In the genomic region with DNA sequence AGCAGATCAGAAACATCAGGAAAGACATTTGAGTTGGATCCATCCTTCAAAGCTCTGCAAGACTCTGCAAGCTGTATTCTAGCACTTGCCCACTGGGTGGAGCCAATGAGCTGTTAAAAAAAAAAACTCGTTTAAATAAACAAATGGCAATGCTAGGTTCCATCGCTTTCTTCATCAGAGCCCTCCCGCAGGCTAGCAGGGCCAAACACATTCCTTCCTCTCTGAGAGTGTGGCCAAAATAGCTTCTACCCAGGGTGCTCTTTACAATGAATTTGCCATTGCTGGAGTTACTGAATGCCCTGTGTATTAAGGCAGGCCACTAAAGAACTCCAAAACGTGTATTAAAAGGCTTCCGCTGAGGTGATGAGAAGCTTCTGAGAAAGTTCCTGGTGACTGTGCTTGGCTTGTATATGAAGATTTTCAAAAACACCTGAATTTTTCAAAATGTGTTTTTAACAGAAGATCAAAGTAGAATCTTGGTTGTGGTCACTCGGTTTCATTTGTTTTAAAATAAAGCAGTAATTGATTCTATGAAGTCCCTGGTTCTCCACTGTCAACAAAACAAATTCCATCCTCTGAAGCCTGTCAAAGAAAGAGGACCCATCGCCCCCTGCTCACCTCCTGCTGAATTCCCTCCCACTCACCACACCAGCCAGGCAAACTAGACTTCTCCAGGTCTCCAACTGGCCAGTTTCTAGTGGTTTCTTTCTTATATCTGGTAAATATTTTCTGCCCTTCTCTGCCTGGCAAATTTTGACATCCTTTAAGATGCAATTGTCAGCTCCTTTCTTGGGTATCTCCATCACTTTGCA, we compare ENCODE assay signal across 8 cellular contexts. TPM values are rescaled to one million over a fixed set of nuclear protein-coding genes. Genes with fewer than 3 reads are reported as not detected.
DNase-seq lines count a peak whose midpoint lies in the region; ATAC-seq and TF ChIP-seq lines count a peak whose summit lies in the region.

No MANE protein-coding gene starts in this region.

- POLR2A ChIA-PET in MCF 10A (lab: Yijun Ruan, JAX), result interaction anchor here (0.7 to 2.4 kb wide), 17 partner anchors 20 to 240 kb away, joined by 3 to 29 read pairs (median 4); partner anchors contain the start of genes C9orf72 and MOB3B

- H3K4me3 Mint-ChIP-seq in natural killer cell, result no peak overlapping the region
- H3K4me3 Mint-ChIP-seq in natural killer cell treated with Interleukin-12 subunit alpha and Interleukin-12 subunit beta and Interleukin-15 and Interleukin-18, amount 100 ng/mL, for 72 hours, result no peak overlapping the region
- no peak overlapping the region for H3K4me3 Mint-ChIP-seq in MCF 10A (ENCODE audit: unreplicated experiment)

- no TSS peak for BruUV-seq in MCF 10A (replicated peaks; lab: Mats Ljungman, UMichigan)

- no peaks in the 10 kb centered on the region for H3K27me3 ChIP-seq in iPS-20b (ENCODE audit: insufficient read depth, low read length)

- TF ChIP-seq CTCF in natural killer cell (IDR thresholded peaks at IDR 0.05), result peak; percentile 87
- TF ChIP-seq CTCF in MCF 10A (IDR thresholded peaks at IDR 0.05; ENCODE audit: unreplicated experiment), result peak; percentile 82

- no peak overlapping the region for H3K27ac Mint-ChIP-seq in natural killer cell
- no peak overlapping the region for H3K27ac Mint-ChIP-seq in natural killer cell treated with Interleukin-12 subunit alpha and Interleukin-12 subunit beta and Interleukin-15 and Interleukin-18, amount 100 ng/mL, for 72 hours
- no peak overlapping the region for H3K27ac Mint-ChIP-seq in MCF 10A (ENCODE audit: low read depth, unreplicated experiment)

- no peaks in the 10 kb centered on the region for H3K4me1 Mint-ChIP-seq in natural killer cell
- peaks cover 0 to 2% of the 10 kb centered on the region in 2 donors for H3K4me1 Mint-ChIP-seq in natural killer cell treated with Interleukin-12 subunit alpha and Interleukin-12 subunit beta and Interleukin-15 and Interleukin-18, amount 100 ng/mL, for 72 hours (ENCODE audit: low read depth in 2 of 2)
- H3K4me1 Mint-ChIP-seq in MCF 10A (ENCODE audit: insufficient read depth, unreplicated experiment), result peaks cover 22% of the 10 kb centered on the region

- no peaks in the 10 kb centered on the region for H3K9me3 ChIP-seq in iPS-20b (ENCODE audit: insufficient read depth, low read depth, low read length)

- DNase-seq in natural killer cell (peak; percentile 40), NCI-H1694 (lab: John Stamatoyannopoulos, UW) (peak; percentile 89), T1000 (lab: John Stamatoyannopoulos, UW) (peak; percentile 34), MCF 10A (ENCODE audit: unreplicated experiment) (peak; percentile 78)
- DNase-seq in natural killer cell treated with Interleukin-12 subunit alpha and Interleukin-12 subunit beta and Interleukin-15 and Interleukin-18, amount 100 ng/mL, for 72 hours (ENCODE audit: low spot score), result no peak
- peak in 2 of 3 donors; percentile 8 to 44 for DNase-seq in stimulated activated CD4-positive, alpha-beta T cell treated with anti-CD3 and anti-CD28 coated beads, Interleukin-12 subunit alpha, Interleukin-12 subunit beta, amount 100 ng/mL, for 48 hours (ENCODE audit: low read depth in 2 of 3, low spot score in 1 of 3)

- 0 out of 2 replicates have a peak, but pooled peaks cover 6% of the 10 kb centered on the region for H3K36me3 ChIP-seq in iPS-20b (ENCODE audit: insufficient read depth, low read depth, low read length)

- no peaks in the 10 kb centered on the region for H3K9me3 Mint-ChIP-seq in natural killer cell
- H3K9me3 Mint-ChIP-seq in natural killer cell treated with Interleukin-12 subunit alpha and Interleukin-12 subunit beta and Interleukin-15 and Interleukin-18, amount 100 ng/mL, for 72 hours, result no peaks in the 10 kb centered on the region
- no peaks in the 10 kb centered on the region for H3K9me3 Mint-ChIP-seq in MCF 10A (ENCODE audit: unreplicated experiment)

- peaks cover 25% of the 10 kb centered on the region for H3K4me1 ChIP-seq in iPS-20b (ENCODE audit: insufficient read depth, low read length)

- H3K27me3 Mint-ChIP-seq in natural killer cell (ENCODE audit: low read depth in 2 of 2) (peaks cover 0 to 2% of the 10 kb centered on the region in 2 donors), MCF 10A (ENCODE audit: insufficient read depth, unreplicated experiment) (no peaks in the 10 kb centered on the region)
- peaks cover 0 to 8% of the 10 kb centered on the region in 2 donors for H3K27me3 Mint-ChIP-seq in natural killer cell treated with Interleukin-12 subunit alpha and Interleukin-12 subunit beta and Interleukin-15 and Interleukin-18, amount 100 ng/mL, for 72 hours

- intact Hi-C loops in natural killer cell (cut with micrococcal nuclease) (loop anchor here (1.0 kb wide), 1 partner anchor 196 kb away; the partner anchor contains the start of gene MOB3B), MCF 10A (cut with micrococcal nuclease) (loop anchor here (1.0 to 5.0 kb wide), 4 partner anchors 196 to 740 kb away; partner anchors contain the start of gene MOB3B)

- H3K36me3 Mint-ChIP-seq in natural killer cell (no peaks in the 10 kb centered on the region), MCF 10A (ENCODE audit: insufficient read depth, unreplicated experiment) (no peaks in the 10 kb centered on the region)
- no peaks in the 10 kb centered on the region for H3K36me3 Mint-ChIP-seq in natural killer cell treated with Interleukin-12 subunit alpha and Interleukin-12 subunit beta and Interleukin-15 and Interleukin-18, amount 100 ng/mL, for 72 hours

- H3K4me3 ChIP-seq in iPS-20b (ENCODE audit: low read length), result no peak overlapping the region; the same call in 1 of the 2 replicates

- peak overlapping the region; percentile 15 for H3K27ac ChIP-seq in iPS-20b (ENCODE audit: low read length)

- no peak overlapping the region for H3K9ac ChIP-seq in iPS-20b (ENCODE audit: low read depth, low read length)

- ATAC-seq in natural killer cell (peak; percentile 57 to 71 (median 70)), HG02763 (IDR thresholded peaks at IDR 0.05; ENCODE audit: unreplicated experiment) (peak; percentile 80)
- ATAC-seq in natural killer cell treated with Interleukin-12 subunit alpha and Interleukin-12 subunit beta and Interleukin-15 and Interleukin-18, amount 100 ng/mL, for 72 hours, result no peak

- CTCF ChIA-PET in MCF 10A (lab: Yijun Ruan, JAX), result interaction anchor here (0.6 to 6.7 kb wide), 40 partner anchors 8 to 739 kb away, joined by 3 to 91 read pairs (median 4); partner anchors contain the start of gene MOB3B

RNA-seq across cellular contexts. Expression of gene EQTN, which starts 36.5 kb away (rescaled TPM):
- not detected for total RNA-seq in natural killer cell
- total RNA-seq in natural killer cell treated with Interleukin-12 subunit alpha and Interleukin-12 subunit beta and Interleukin-15 and Interleukin-18, amount 100 ng/mL, for 72 hours, result not detected
- total RNA-seq in MCF 10A (2022), result not detected in 2 replicates

Comparison
In these comparisons a context has a peak if more than half of its experiments do, and no peak if none do; other contexts are left out.
1. ATAC-seq: peak in natural killer cell (3 of 3) and HG02763 (single experiment); none in natural killer cell treated with Interleukin-12 subunit alpha and Interleukin-12 subunit beta and Interleukin-15 and Interleukin-18, amount 100 ng/mL, for 72 hours (0 of 2).